In genomic region chr7:74479961-74480829, GRCh38 we compare ENCODE assay signal across 8 cellular contexts. TPM values are rescaled to one million over a fixed set of nuclear protein-coding genes. Genes with fewer than 3 reads are reported as not detected.
DNase-seq lines count a peak whose midpoint lies in the region; ATAC-seq, FAIRE-seq and TF ChIP-seq lines count a peak whose summit lies in the region.

No MANE protein-coding gene starts in this region.

- H3K27ac Mint-ChIP-seq in CD14-positive monocyte, result peak overlapping the region in 6 of 7 donors; percentile 62 to 85 (median 70)

- H3K36me3 Mint-ChIP-seq in CD14-positive monocyte, result peaks cover 2 to 3% of the 10 kb centered on the region in 2 donors

- H3K27me3 Mint-ChIP-seq in CD14-positive monocyte (ENCODE audit: low read depth in 3 of 3), result peaks cover 34 to 55% (median 38%) of the 10 kb centered on the region in 3 donors

- TF ChIP-seq CTCF in CD14-positive monocyte (IDR thresholded peaks at IDR 0.05) (no peak), choroid plexus epithelial cell (conservative IDR thresholded peaks at IDR 0.05; ENCODE audit: low read depth, low read length) (no peak), kidney epithelial cell (IDR thresholded peaks at IDR 0.05; ENCODE audit: insufficient read depth, low read length, poor library complexity, severe bottlenecking) (no peak)

- no peak for TF ChIP-seq POLR2A in GM18505 (IDR thresholded peaks at IDR 0.05; ENCODE audit: borderline replicate concordance, extremely low read depth, insufficient read depth, insufficient read length)

- H3K4me3 Mint-ChIP-seq in CD14-positive monocyte, result peak overlapping the region; percentile 59 to 83

- FAIRE-seq in small intestine (lab: Jason Lieb, UNC), result no peak

- WGBS in small intestine, 3 donors, result 18 to 22% (median 19%) methylated on average over 37 to 40 of the region's 40 CpGs

- DNase-seq in CD14-positive monocyte (ENCODE audit: low spot score) (peak; percentile 83), NCI-H2107 treated with DMSO at 0.1 percent for 48 hours (lab: John Stamatoyannopoulos, UW; ENCODE audit: unreplicated experiment) (peak; percentile 64), choroid plexus epithelial cell (ENCODE audit: low read depth) (peak; percentile 85), kidney epithelial cell (ENCODE audit: low read depth) (peak; percentile 57), small intestine (peak; percentile 66), LoVo (ENCODE audit: low spot score) (no peak)

- peaks cover 43% of the 10 kb centered on the region for H3K4me1 Mint-ChIP-seq in CD14-positive monocyte

- H3K4me3 ChIP-seq in choroid plexus epithelial cell (ENCODE audit: low read depth, low read length) (peak overlapping the region; percentile 49), kidney epithelial cell (ENCODE audit: low read depth, low read length) (peak overlapping the region; percentile 34), small intestine (ENCODE audit: low read depth in 1 of 2, low read length in 2 of 2) (peak overlapping the region; percentile 1 to 31)

- no peaks in the 10 kb centered on the region for H3K36me3 ChIP-seq in kidney epithelial cell (ENCODE audit: control insufficient read depth, insufficient read depth, low read length)
- H3K36me3 ChIP-seq in small intestine (ENCODE audit: control insufficient read depth in 2 of 2, insufficient read depth in 2 of 2, low read length in 2 of 2), result no peaks in the 10 kb centered on the region

- peaks cover 0 to 5% (median 0%) of the 10 kb centered on the region in 7 donors for H3K9me3 Mint-ChIP-seq in CD14-positive monocyte

- no peaks in the 10 kb centered on the region for H3K27me3 ChIP-seq in kidney epithelial cell (ENCODE audit: control insufficient read depth, insufficient read depth, low read length)
- no peaks in the 10 kb centered on the region for H3K27me3 ChIP-seq in small intestine (ENCODE audit: control insufficient read depth in 2 of 2, insufficient read depth in 2 of 2, low read length in 2 of 2)

- ATAC-seq in GM19351 (IDR thresholded peaks at IDR 0.05; ENCODE audit: unreplicated experiment) (no peak), GM18505 (IDR thresholded peaks at IDR 0.05; ENCODE audit: unreplicated experiment) (no peak)

- peaks cover 3 to 10% of the 10 kb centered on the region in 2 donors for H3K4me1 ChIP-seq in small intestine (ENCODE audit: control insufficient read depth in 2 of 2, insufficient read depth in 1 of 2, low read depth in 1 of 2, low read length in 1 of 2)

- intact Hi-C loops in CD14-positive monocyte (cut with micrococcal nuclease), result no loop called here

- H3K27ac ChIP-seq in small intestine (ENCODE audit: low read depth in 1 of 2, low read length in 1 of 2), result peak overlapping the region; percentile 33 to 88

- no peaks in the 10 kb centered on the region for H3K9me3 ChIP-seq in small intestine (ENCODE audit: control insufficient read depth, low read depth)

RNA-seq across cellular contexts. Expression of gene GTF2IRD1, which starts 26.5 kb away (rescaled TPM):
- polyA plus RNA-seq in CD14-positive monocyte, result not detected
- 36.8 and 43.1 TPM in 2 replicates for total RNA-seq in kidney epithelial cell
- polyA plus RNA-seq in small intestine, result 10 to 100 TPM in 1 of 3 donors, 1 to 10 TPM in 2; 1.6 to 13.2 (median 7.0) TPM
